ENCODE assay signal across 11 cellular contexts in genomic region chr6:16713597-16713996, GRCh38. TPM values are rescaled to one million over a fixed set of nuclear protein-coding genes. Genes with fewer than 3 reads are reported as not detected.
DNase-seq lines count a peak whose midpoint lies in the region; ATAC-seq, FAIRE-seq and TF ChIP-seq lines count a peak whose summit lies in the region.
"Had no signal": no experiment of that assay in that cellular context is flagged by ENCODE, and none has a peak within 500 bp of the region (broad histone marks: within the 10 kb centered on the region; RNA-seq: fewer than 3 reads in every experiment).

No MANE protein-coding gene starts in this region.

- H3K36me3 ChIP-seq in left ventricle myocardium inferior (no peaks in the 10 kb centered on the region), astrocyte (ENCODE audit: insufficient read depth, low read length) (no peaks in the 10 kb centered on the region), transverse colon (no peaks in the 10 kb centered on the region), MM.1S (replicated peaks; ENCODE audit: insufficient read depth, low read length) (no peaks in the 10 kb centered on the region)

- no peaks in the 10 kb centered on the region for H3K9me2 ChIP-seq in MM.1S (replicated peaks; ENCODE audit: insufficient read depth, low read length)

- H3K9me3 ChIP-seq in left ventricle myocardium inferior (replicated peaks) (no peaks in the 10 kb centered on the region), astrocyte (ENCODE audit: insufficient read depth, low read depth, low read length) (no peaks in the 10 kb centered on the region), transverse colon (no peaks in the 10 kb centered on the region), MM.1S (replicated peaks; ENCODE audit: insufficient read depth, low read length) (no peaks in the 10 kb centered on the region)

- H3F3A ChIP-seq in MM.1S (ENCODE audit: insufficient read depth, low read length), result no peaks in the 10 kb centered on the region

- peaks cover 18% of the 10 kb centered on the region for H3K36me3 Mint-ChIP-seq in astrocyte (ENCODE audit: low read depth, unreplicated experiment)
- peaks cover 4% of the 10 kb centered on the region for H3K36me3 Mint-ChIP-seq in memory B cell

- peak overlapping the region; percentile 75 for H3K27ac Mint-ChIP-seq in astrocyte (ENCODE audit: unreplicated experiment)
- peak overlapping the region; percentile 89 for H3K27ac Mint-ChIP-seq in memory B cell

- in situ Hi-C loops in transverse colon (cut with MboI; ENCODE audit: low pct_ligation_motif_present in 1 of 4, low pct_unique_long_range_greater_than_20kb in 1 of 4, low sequenced_read_pairs in 3 of 4), result no loop called here

- peaks cover 84% of the 10 kb centered on the region for H3K79me2 ChIP-seq in astrocyte (ENCODE audit: insufficient read depth, low read length)
- peaks cover 12% of the 10 kb centered on the region for H3K79me2 ChIP-seq in MM.1S (ENCODE audit: low read length)

- H4K20me1 ChIP-seq in astrocyte (ENCODE audit: insufficient read depth, low read length), result peaks cover 4% of the 10 kb centered on the region
- H4K20me1 ChIP-seq in MM.1S (ENCODE audit: insufficient read depth, low read length), result no peaks in the 10 kb centered on the region

- peak overlapping the region; percentile 56 for H3K27ac ChIP-seq in left ventricle myocardium inferior (replicated peaks)
- H3K27ac ChIP-seq in astrocyte (ENCODE audit: low read depth, low read length), result peak overlapping the region; percentile 94
- peak overlapping the region; percentile 75 to 82 (median 80) for H3K27ac ChIP-seq in transverse colon
- H3K27ac ChIP-seq in MM.1S (ENCODE audit: low read length), result no peak overlapping the region
- H3K27ac ChIP-seq: VCaP had no signal

- peak overlapping the region; percentile 4 for H2AFZ ChIP-seq in astrocyte (ENCODE audit: low read depth, low read length)
- no peak overlapping the region for H2AFZ ChIP-seq in MM.1S (ENCODE audit: low read length)

- no peak for TF ChIP-seq EP300 in transverse colon (IDR thresholded peaks at IDR 0.05; ENCODE audit: low read depth)

- H3K4me1 ChIP-seq in left ventricle myocardium inferior (peaks cover 28% of the 10 kb centered on the region), astrocyte (ENCODE audit: insufficient read depth, low read length) (peaks cover 31% of the 10 kb centered on the region), transverse colon (peaks cover 0 to 35% (median 14%) of the 10 kb centered on the region in 4 donors), MM.1S (ENCODE audit: low read length) (no peaks in the 10 kb centered on the region)

- DNase-seq in left ventricle myocardium inferior (no peak), left ventricle myocardium superior (no peak), astrocyte (ENCODE audit: low read depth) (no peak), memory B cell (ENCODE audit: low spot score in 2 of 2) (no peak), transverse colon (no peak), NCI-H446 (lab: John Stamatoyannopoulos, UW) (no peak), MM.1S (no peak), NCI-H2196 (lab: John Stamatoyannopoulos, UW; ENCODE audit: unreplicated experiment) (no peak)
- DNase-seq: naive thymus-derived CD8-positive, alpha-beta T cell; NCI-H748 treated with DMSO at 0.1 percent for 48 hours had no signal

- H3K27me3 Mint-ChIP-seq in astrocyte (ENCODE audit: low read depth, unreplicated experiment) (no peaks in the 10 kb centered on the region), memory B cell (no peaks in the 10 kb centered on the region)
- H3K27me3 Mint-ChIP-seq: naive thymus-derived CD8-positive, alpha-beta T cell had no signal

- 87 to 94% methylated on average over 3 to 9 of the region's 9 CpGs for WGBS in transverse colon (ENCODE audit: low coverage in 1 of 2), 2 donors

- H3K4me2 ChIP-seq in astrocyte (ENCODE audit: low read length) (peak overlapping the region; percentile 81), MM.1S (ENCODE audit: low read depth, low read length) (no peak overlapping the region)

- no peak for TF ChIP-seq CTCF in left ventricle myocardium inferior (IDR thresholded peaks at IDR 0.05; ENCODE audit: borderline replicate concordance)
- no peak for TF ChIP-seq CTCF in astrocyte (IDR thresholded peaks at IDR 0.05; ENCODE audit: insufficient read depth, low read depth, low read length)
- TF ChIP-seq CTCF in transverse colon (IDR thresholded peaks at IDR 0.05), result no peak
- no peak for TF ChIP-seq CTCF in MM.1S (IDR thresholded peaks at IDR 0.05; ENCODE audit: low read length)

- peaks cover 37% of the 10 kb centered on the region for H3K4me1 Mint-ChIP-seq in astrocyte (ENCODE audit: low read depth, unreplicated experiment)
- peaks cover 20% of the 10 kb centered on the region for H3K4me1 Mint-ChIP-seq in memory B cell

- ATAC-seq in left ventricle myocardium superior, result no peak
- ATAC-seq in memory B cell (ENCODE audit: low read depth), result no peak

- no peak for FAIRE-seq in astrocyte (lab: Jason Lieb, UNC)

- H3K9ac ChIP-seq in astrocyte (ENCODE audit: low read length) (peak overlapping the region; percentile 77), MM.1S (ENCODE audit: low read length) (no peak overlapping the region)

- H3K27me3 ChIP-seq in left ventricle myocardium inferior (ENCODE audit: low read depth) (no peaks in the 10 kb centered on the region), astrocyte (ENCODE audit: insufficient read depth, low read length) (no peaks in the 10 kb centered on the region), transverse colon (no peaks in the 10 kb centered on the region), MM.1S (replicated peaks; ENCODE audit: insufficient read depth, low read length) (no peaks in the 10 kb centered on the region)

- intact Hi-C loops in left ventricle myocardium inferior (cut with micrococcal nuclease), result no loop called here
- intact Hi-C loops in left ventricle myocardium superior (cut with micrococcal nuclease), result no loop called here
- intact Hi-C loops in transverse colon (cut with DNase I; ENCODE audit: low total_unique reads), result no loop called here

- H3K4me3 Mint-ChIP-seq in astrocyte (ENCODE audit: unreplicated experiment) (no peak overlapping the region), memory B cell (peak overlapping the region; percentile 81)

- H3K9me3 Mint-ChIP-seq in astrocyte (ENCODE audit: unreplicated experiment) (no peaks in the 10 kb centered on the region), memory B cell (no peaks in the 10 kb centered on the region)
- H3K9me3 Mint-ChIP-seq: naive thymus-derived CD8-positive, alpha-beta T cell had no signal

- H3K4me3 ChIP-seq in left ventricle myocardium inferior (no peak overlapping the region), astrocyte (ENCODE audit: insufficient read depth, low read depth, low read length) (peak overlapping the region; percentile 31), transverse colon (no peak overlapping the region), MM.1S (ENCODE audit: low read length) (no peak overlapping the region)

- TF ChIP-seq POLR2A in transverse colon (IDR thresholded peaks at IDR 0.05), result no peak

RNA-seq across cellular contexts. Expression of gene ATXN1, which starts 47.7 kb away (rescaled TPM):
- total RNA-seq in left ventricle myocardium inferior (41.5 TPM), left ventricle myocardium superior (45.2 TPM), astrocyte (68.3 and 70.9 TPM in 2 replicates), transverse colon (100 to 1,000 TPM in 2 of 4 donors, 10 to 100 TPM in 2; 48.7 to 166 (median 105) TPM)
